ENCODE assay signal across 19 cellular contexts in genomic region chrX:47749185-47749967, GRCh38.
A peak's percentile ranks its signal among the peaks of the same experiment; 100 is the strongest.
DNase-seq lines count a peak whose midpoint lies in the region; ATAC-seq, FAIRE-seq and TF ChIP-seq lines count a peak whose summit lies in the region.
"Had no signal": no experiment of that assay in that cellular context is flagged by ENCODE, and none has a peak within 500 bp of the region (broad histone marks: within the 10 kb centered on the region; RNA-seq: fewer than 3 reads in every experiment).

No MANE protein-coding gene starts in this region.

- TF ChIP-seq CTCF in AG10803 (conservative IDR thresholded peaks at IDR 0.05; ENCODE audit: low read length) (no peak), fibroblast of mammary gland (conservative IDR thresholded peaks at IDR 0.05; ENCODE audit: control insufficient read depth, insufficient read depth, low read depth, low read length) (no peak)

- no peaks in the 10 kb centered on the region for H3K36me3 ChIP-seq in small intestine (ENCODE audit: control insufficient read depth in 2 of 2, insufficient read depth in 2 of 2, low read length in 2 of 2)
- H3K36me3 ChIP-seq: vagina had no signal

- no peaks in the 10 kb centered on the region for H3K4me1 ChIP-seq in small intestine (ENCODE audit: control insufficient read depth in 2 of 2, insufficient read depth in 1 of 2, low read depth in 1 of 2, low read length in 1 of 2)
- H3K4me1 ChIP-seq: A549, vagina had no signal

- H3K4me3 ChIP-seq in AG10803 (ENCODE audit: low read length), result no peak overlapping the region
- H3K4me3 ChIP-seq in fibroblast of mammary gland (ENCODE audit: control insufficient read depth, low read depth, low read length), result no peak overlapping the region
- no peak overlapping the region for H3K4me3 ChIP-seq in small intestine (ENCODE audit: low read depth in 1 of 2, low read length in 2 of 2)
- H3K4me3 ChIP-seq: A549, vagina had no signal

- peak; percentile 88 for ATAC-seq in GM19351 (IDR thresholded peaks at IDR 0.05; ENCODE audit: unreplicated experiment)
- ATAC-seq: A549; CD8-positive, alpha-beta T cell; effector memory CD8-positive, alpha-beta T cell had no signal

- 44 to 67% (median 62%) methylated on average over 7 of the region's 7 CpGs for WGBS in small intestine, 3 donors

- no peak for FAIRE-seq in small intestine (lab: Jason Lieb, UNC)
- FAIRE-seq: A549, frontal cortex, TTC549 had no signal

- DNase-seq in AG10803 (ENCODE audit: low read depth) (peak; percentile 17), RKO (ENCODE audit: low spot score) (peak; percentile 15), fibroblast of mammary gland (ENCODE audit: low read depth) (peak; percentile 57), SW480 (ENCODE audit: low spot score) (no peak), NCI-H146 treated with DMSO at 0.1 percent for 48 hours (lab: John Stamatoyannopoulos, UW; ENCODE audit: unreplicated experiment) (no peak), small intestine (no peak), amniotic stem cell (lab: John Stamatoyannopoulos, UW) (no peak)
- DNase-seq: activated CD4-positive, alpha-beta memory T cell treated with anti-CD3 and anti-CD28 coated beads, Interleukin-2, amount 10 ng/mL, durations not matched to agents 7 days and 5 days; activated gamma-delta T cell; CD8-positive, alpha-beta T cell; effector memory CD8-positive, alpha-beta T cell; GDM1; immature natural killer cell; NCI-H82 had no signal

- no peak overlapping the region for H3K27ac ChIP-seq in small intestine (ENCODE audit: low read depth in 1 of 2, low read length in 1 of 2)
- H3K27ac ChIP-seq: A549, vagina had no signal

- no peaks in the 10 kb centered on the region for H3K27me3 ChIP-seq in small intestine (ENCODE audit: control insufficient read depth in 2 of 2, insufficient read depth in 2 of 2, low read length in 2 of 2)
- H3K27me3 ChIP-seq: vagina had no signal

- H3K9me3 ChIP-seq in small intestine (ENCODE audit: control insufficient read depth, low read depth), result no peaks in the 10 kb centered on the region
- H3K9me3 ChIP-seq: A549, vagina had no signal

Comparison
In these comparisons a context has a peak if more than half of its experiments do, and no peak if none do; other contexts are left out.
1. DNase-seq: peak in AG10803 (single experiment), RKO (single experiment) and fibroblast of mammary gland (single experiment); none in SW480 (single experiment), NCI-H146 treated with DMSO at 0.1 percent for 48 hours (single experiment), small intestine (single experiment) and amniotic stem cell (single experiment).